1 cellular context compared by ENCODE assay signal in genomic region chr7:34758111-34758601, GRCh38.
TF ChIP-seq lines count a peak whose summit lies in the region.

No MANE protein-coding gene starts in this region.

TF ChIP-seq in HepG2, 621 proteins besides CTCF, POLR2A, EP300 and RAD21 (continued from another document and continues in another):
- TF ChIP-seq ZNF142 (CRISPR knock-in tag; IDR thresholded peaks at IDR 0.05) (0 out of 2 replicates have a peak, but pooled peaks have one; percentile 33), HDAC1 (CRISPR knock-in tag; IDR thresholded peaks at IDR 0.05) (peak; percentile 49), HOXA5 (CRISPR knock-in tag; IDR thresholded peaks at IDR 0.05) (0 out of 2 replicates have a peak, but pooled peaks have one; percentile 73), CREM (IDR thresholded peaks at IDR 0.05) (peak; percentile 43), CREM (CRISPR knock-in tag; IDR thresholded peaks at IDR 0.05) (no peak), HIVEP1 (CRISPR knock-in tag; IDR thresholded peaks at IDR 0.05) (no peak), TGIF2 (CRISPR knock-in tag; IDR thresholded peaks at IDR 0.05) (0 out of 2 replicates have a peak, but pooled peaks have one; percentile 54), CEBPG (CRISPR knock-in tag; IDR thresholded peaks at IDR 0.05) (peak; percentile 94), CREB1 (IDR thresholded peaks at IDR 0.05) (no peak), CREB1 (CRISPR knock-in tag; IDR thresholded peaks at IDR 0.05) (peak; percentile 58; the same call in 1 of the 2 replicates), HNF1B (CRISPR knock-in tag; IDR thresholded peaks at IDR 0.05) (peak; percentile 93), TBX2 (CRISPR knock-in tag; IDR thresholded peaks at IDR 0.05; ENCODE audit: borderline replicate concordance) (peak; percentile 67; the same call in 1 of the 2 replicates), ZNF547 (CRISPR knock-in tag; IDR thresholded peaks at IDR 0.05) (no peak), FOSL2 (CRISPR knock-in tag; IDR thresholded peaks at IDR 0.05) (peak; percentile 67), REPIN1 (CRISPR knock-in tag; IDR thresholded peaks at IDR 0.05; ENCODE audit: borderline replicate concordance, low read depth) (0 out of 2 replicates have a peak, but pooled peaks have one; percentile 31), ZNF335 (CRISPR knock-in tag; IDR thresholded peaks at IDR 0.05) (0 out of 2 replicates have a peak, but pooled peaks have one; percentile 11), ZNF644 (CRISPR knock-in tag; IDR thresholded peaks at IDR 0.05; ENCODE audit: low read depth) (peak; percentile 93), KLF16 (CRISPR knock-in tag; IDR thresholded peaks at IDR 0.05) (0 out of 4 replicates have a peak, but pooled peaks of 1 of the 2 experiments have one; percentile 4), FOXP1 (IDR thresholded peaks at IDR 0.05) (no peak), FOXP1 (CRISPR knock-in tag; IDR thresholded peaks at IDR 0.05) (peak; percentile 43; the same call in 1 of the 2 replicates), DMAP1 (CRISPR knock-in tag; IDR thresholded peaks at IDR 0.05) (peak; percentile 19; the same call in 1 of the 2 replicates), LBX2 (CRISPR knock-in tag; IDR thresholded peaks at IDR 0.05; ENCODE audit: borderline replicate concordance) (no peak), RARA (CRISPR knock-in tag; IDR thresholded peaks at IDR 0.05) (peak; percentile 74), FOXK2 (IDR thresholded peaks at IDR 0.05) (no peak), ZFP1 (CRISPR knock-in tag; IDR thresholded peaks at IDR 0.05) (peak; percentile 37; the same call in 1 of the 2 replicates), GATAD2A (CRISPR knock-in tag; IDR thresholded peaks at IDR 0.05) (peak; percentile 84), RCOR2 (CRISPR knock-in tag; IDR thresholded peaks at IDR 0.05) (no peak; the same call in 1 of the 2 replicates), SMC3 (IDR thresholded peaks at IDR 0.05; ENCODE audit: low read length) (0 out of 2 replicates have a peak, but pooled peaks have one; percentile 1), ZNF503 (CRISPR knock-in tag; IDR thresholded peaks at IDR 0.05) (0 out of 2 replicates have a peak, but pooled peaks have one; percentile 62), ZNF275 (CRISPR knock-in tag; IDR thresholded peaks at IDR 0.05; ENCODE audit: borderline replicate concordance) (peak; percentile 39; the same call in 1 of the 2 replicates), REST (IDR thresholded peaks at IDR 0.05; ENCODE audit: borderline replicate concordance in 1 of 2, low read depth in 1 of 2, low read length in 2 of 2) (0 out of 4 replicates have a peak, but pooled peaks of 1 of the 2 experiments have one; percentile 22), HOMEZ (CRISPR knock-in tag; IDR thresholded peaks at IDR 0.05; ENCODE audit: low read depth) (peak; percentile 80; the same call in 1 of the 2 replicates), ATF7-NPFF (CRISPR knock-in tag; IDR thresholded peaks at IDR 0.05; ENCODE audit: low read depth) (no peak), ZNF383 (CRISPR knock-in tag; IDR thresholded peaks at IDR 0.05; ENCODE audit: borderline replicate concordance) (no peak), FOXP4 (CRISPR knock-in tag; IDR thresholded peaks at IDR 0.05) (peak; percentile 80), RFXAP (CRISPR knock-in tag; IDR thresholded peaks at IDR 0.05; ENCODE audit: borderline replicate concordance) (0 out of 2 replicates have a peak, but pooled peaks have one; percentile 47), DRAP1 (CRISPR knock-in tag; IDR thresholded peaks at IDR 0.05) (peak; percentile 67), SAP130 (CRISPR knock-in tag; IDR thresholded peaks at IDR 0.05; ENCODE audit: low read depth) (peak; percentile 81), TOPORS (CRISPR knock-in tag; IDR thresholded peaks at IDR 0.05) (no peak), TBP (CRISPR knock-in tag; IDR thresholded peaks at IDR 0.05) (no peak), POGZ (CRISPR knock-in tag; IDR thresholded peaks at IDR 0.05) (peak; percentile 53; the same call in 1 of the 2 replicates), HNF4G (IDR thresholded peaks at IDR 0.05; ENCODE audit: borderline replicate concordance, low read depth, low read length) (peak; percentile 77), HNF4G (CRISPR knock-in tag; IDR thresholded peaks at IDR 0.05; ENCODE audit: borderline replicate concordance, low read depth) (no peak), THAP8 (CRISPR knock-in tag; IDR thresholded peaks at IDR 0.05; ENCODE audit: borderline replicate concordance) (no peak)
